In the genomic region with DNA sequence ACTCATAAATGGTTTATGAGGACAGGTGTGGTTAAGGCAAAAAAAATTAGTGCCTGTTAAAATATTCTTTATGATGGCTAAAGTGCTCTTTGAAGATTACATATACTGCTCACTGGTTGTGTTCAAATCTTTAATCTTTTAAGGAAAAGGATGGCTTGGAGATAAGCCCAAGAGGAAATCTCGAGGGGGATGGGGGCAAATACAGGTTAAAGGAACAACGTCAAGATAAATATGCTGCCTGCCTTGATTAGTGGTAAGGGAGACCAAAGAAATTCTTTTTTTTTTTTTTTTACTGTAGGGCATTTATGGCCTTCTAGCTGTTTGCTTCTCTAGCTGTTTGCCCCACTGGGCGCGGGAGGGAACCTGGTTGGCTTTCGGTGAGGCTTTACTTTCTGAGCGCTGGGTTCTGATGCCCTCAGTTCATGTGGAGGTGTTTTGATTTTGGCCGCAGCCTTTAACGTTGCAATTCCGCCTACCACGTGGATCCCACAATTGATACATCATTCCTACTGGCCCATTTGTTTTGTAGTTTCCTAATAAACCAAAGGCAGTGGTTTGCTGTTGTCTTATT, we compare ENCODE assay signal across 13 cellular contexts. TPM values are rescaled to one million over a fixed set of nuclear protein-coding genes. Genes with fewer than 3 reads are reported as not detected.
DNase-seq lines count a peak whose midpoint lies in the region; ATAC-seq, FAIRE-seq and TF ChIP-seq lines count a peak whose summit lies in the region.
"Had no signal": no experiment of that assay in that cellular context is flagged by ENCODE, and none has a peak within 500 bp of the region (broad histone marks: within the 10 kb centered on the region; RNA-seq: fewer than 3 reads in every experiment).

No MANE protein-coding gene starts in this region.

- DNase-seq in CD14-positive monocyte (ENCODE audit: low spot score) = no peak
- DNase-seq in GM23338 (ENCODE audit: low spot score) = no peak
- no peak for DNase-seq in GM12878 (ENCODE audit: low read depth, low spot score)
- no peak for DNase-seq in naive thymus-derived CD4-positive, alpha-beta T cell
- no peak for DNase-seq in CD1c-positive myeloid dendritic cell (ENCODE audit: extremely low spot score)
- DNase-seq in stimulated activated CD4-positive, alpha-beta T cell treated with anti-CD3 and anti-CD28 coated beads, Interleukin-2, amount 100 ng/mL, for 48 hours = no peak
- DNase-seq: mammary epithelial cell; NCI-H1417; stimulated activated CD4-positive, alpha-beta T cell treated with anti-CD3 and anti-CD28 coated beads, Interleukin-4, amount 100 ng/mL, for 24 hours; stimulated activated naive CD4-positive, alpha-beta T cell had no signal

- no peak for TF ChIP-seq POLR2A in GM12878 (IDR thresholded peaks at IDR 0.05; ENCODE audit: low read depth, low read length)

- no peak overlapping the region for H2AFZ ChIP-seq in GM23338
- H2AFZ ChIP-seq in GM12878 (ENCODE audit: control insufficient read depth, low read depth, low read length) = no peak overlapping the region

- no peak for TF ChIP-seq CTCF in CD14-positive monocyte (IDR thresholded peaks at IDR 0.05)
- no peak for TF ChIP-seq CTCF in GM23338 (conservative IDR thresholded peaks at IDR 0.05; ENCODE audit: low read depth in 2 of 2)
- no peak for TF ChIP-seq CTCF in GM12878 (IDR thresholded peaks at IDR 0.05 in 2 of 3, conservative IDR thresholded peaks at IDR 0.05 in 1 of 3; ENCODE audit: control insufficient read depth in 2 of 3, extremely low read depth in 1 of 3, insufficient read depth in 1 of 3, low read depth in 3 of 3, low read length in 3 of 3)

- BruUV-seq in GM12878 (replicated peaks; lab: Mats Ljungman, UMichigan) = no TSS peak

- peaks cover 37% of the 10 kb centered on the region for H3F3A ChIP-seq in GM23338 (replicated peaks; ENCODE audit: low read depth)

- H4K20me1 ChIP-seq in GM23338 (replicated peaks; ENCODE audit: insufficient read depth) (peaks cover 52% of the 10 kb centered on the region), GM12878 (ENCODE audit: control insufficient read depth, insufficient read depth) (peaks cover 29% of the 10 kb centered on the region)

- H3K4me3 Mint-ChIP-seq in CD14-positive monocyte (peak overlapping the region; percentile 68 to 79), GM23338 (peak overlapping the region; percentile 26; the same call in 2 of the 3 replicates)
- H3K4me3 Mint-ChIP-seq in naive thymus-derived CD4-positive, alpha-beta T cell = peak overlapping the region in 6 of 10 donors; percentile 8 to 72 (median 38)

- POLR2A ChIA-PET in GM12878 (lab: Charles Lee) = interaction anchor here (1.0 to 12.1 kb wide), 5 partner anchors 11 to 135 kb away, joined by 3 to 180 read pairs (median 6); no protein-coding TSS in a partner anchor
- POLR2A ChIA-PET in naive thymus-derived CD4-positive, alpha-beta T cell (lab: Charles Lee) = interaction anchor here (0.6 to 1.2 kb wide), 7 partner anchors 28 to 405 kb away, joined by 3 to 5 read pairs (median 3); no protein-coding TSS in a partner anchor

- H3K4me2 ChIP-seq in GM23338 = no peak overlapping the region
- H3K4me2 ChIP-seq in GM12878 (ENCODE audit: control insufficient read depth, insufficient read depth) = peak overlapping the region; percentile 54

- H3K36me3 Mint-ChIP-seq in CD14-positive monocyte (peaks cover 49 to 60% of the 10 kb centered on the region in 2 donors), GM23338 (ENCODE audit: low read depth) (peaks cover 99% of the 10 kb centered on the region)
- H3K36me3 Mint-ChIP-seq in naive thymus-derived CD4-positive, alpha-beta T cell = peaks cover 12 to 79% (median 32%) of the 10 kb centered on the region in 5 donors

- no peak for TF ChIP-seq RAD21 in GM12878 (IDR thresholded peaks at IDR 0.05; ENCODE audit: insufficient read depth, low read depth, low read length)

- intact Hi-C loops in CD14-positive monocyte (cut with micrococcal nuclease) = loop anchor here (2.0 to 5.0 kb wide), 5 partner anchors 172 to 394 kb away; no protein-coding TSS in a partner anchor
- intact Hi-C loops in GM12878 (cut with micrococcal nuclease; ENCODE audit: unreplicated experiment) = loop anchor here (10.0 kb wide), 1 partner anchor 314 kb away; no protein-coding TSS in a partner anchor
- intact Hi-C loops in naive thymus-derived CD4-positive, alpha-beta T cell (cut with micrococcal nuclease) = no loop called here

- CTCF ChIA-PET in GM12878 (lab: Yijun Ruan, JAX) = interaction anchor here (1.0 to 13.0 kb wide), 12 partner anchors 11 to 395 kb away, joined by 3 to 184 read pairs (median 18); no protein-coding TSS in a partner anchor
- CTCF ChIA-PET in naive thymus-derived CD4-positive, alpha-beta T cell (lab: Charles Lee) = interaction anchor here (0.6 to 7.3 kb wide), 11 partner anchors 11 to 394 kb away, joined by 3 to 102 read pairs (median 27); no protein-coding TSS in a partner anchor

- RAD21 ChIA-PET in GM12878 (lab: Charles Lee; ENCODE audit: unreplicated experiment) = interaction anchor here (0.6 to 5.7 kb wide), 7 partner anchors 10 to 394 kb away, joined by 3 to 93 read pairs (median 10); no protein-coding TSS in a partner anchor

- H3K79me2 ChIP-seq in GM23338 (replicated peaks; ENCODE audit: insufficient read depth) = peaks cover 95% of the 10 kb centered on the region
- H3K79me2 ChIP-seq in GM12878 (ENCODE audit: control insufficient read depth, insufficient read depth, low read length) = peaks cover 95% of the 10 kb centered on the region

- H3K9me3 Mint-ChIP-seq in CD14-positive monocyte (peaks cover 0 to 2% (median 0%) of the 10 kb centered on the region in 7 donors), GM23338 (no peaks in the 10 kb centered on the region; the same call in 1 of the 3 replicates)
- H3K9me3 Mint-ChIP-seq in naive thymus-derived CD4-positive, alpha-beta T cell = peaks cover 0 to 3% (median 0%) of the 10 kb centered on the region in 11 donors

- in situ Hi-C loops in GM12878 (cut with MboI) = loop anchor here (5.0 to 10.0 kb wide), 4 partner anchors 134 to 392 kb away; no protein-coding TSS in a partner anchor

- H3K4me3 ChIP-seq in GM23338 (no peak overlapping the region), GM12878 (peak overlapping the region; percentile 99; the same call in 1 of the 2 replicates)
- no peak overlapping the region for H3K4me3 ChIP-seq in naive thymus-derived CD4-positive, alpha-beta T cell (ENCODE audit: low read length)
- H3K4me3 ChIP-seq: cardiac muscle cell had no signal

- no peak overlapping the region for H3K9ac ChIP-seq in GM12878 (ENCODE audit: control insufficient read depth, insufficient read depth, low read length)

- peak overlapping the region; percentile 50; the same call in 1 of the 2 replicates for H3K27ac ChIP-seq in GM23338 (ENCODE audit: low read depth)
- H3K27ac ChIP-seq in GM12878 (ENCODE audit: control insufficient read depth, insufficient read depth) = no peak overlapping the region
- H3K27ac ChIP-seq in naive thymus-derived CD4-positive, alpha-beta T cell (ENCODE audit: low read depth, low read length) = peak overlapping the region; percentile 48

- H3K36me3 ChIP-seq in GM23338 (ENCODE audit: insufficient read depth) (peaks cover 71% of the 10 kb centered on the region), GM12878 (ENCODE audit: control insufficient read depth in 2 of 2, insufficient read depth in 2 of 2, low read length in 1 of 2) (peaks cover 46 to 54% of the 10 kb centered on the region in 2 experiments)
- H3K36me3 ChIP-seq in naive thymus-derived CD4-positive, alpha-beta T cell (ENCODE audit: control insufficient read depth in 2 of 3, insufficient read depth in 3 of 3, low read length in 3 of 3) = peaks cover 26 to 80% (median 47%) of the 10 kb centered on the region in 3 experiments

- H3K9me3 ChIP-seq in GM12878 (replicated peaks; ENCODE audit: control insufficient read depth, insufficient read depth, low read length) = no peaks in the 10 kb centered on the region
- H3K9me3 ChIP-seq in naive thymus-derived CD4-positive, alpha-beta T cell (ENCODE audit: control insufficient read depth in 2 of 3, low read length in 3 of 3) = no peaks in the 10 kb centered on the region

- H3K27ac Mint-ChIP-seq in CD14-positive monocyte (peak overlapping the region in 4 of 7 donors; percentile 63 to 90 (median 76)), GM23338 (peak overlapping the region; percentile 74; the same call in 1 of the 2 replicates)
- peak overlapping the region; percentile 6 to 98 (median 80) for H3K27ac Mint-ChIP-seq in naive thymus-derived CD4-positive, alpha-beta T cell

- H3K4me1 Mint-ChIP-seq in CD14-positive monocyte (peaks cover 46% of the 10 kb centered on the region), GM23338 (peaks cover 64% of the 10 kb centered on the region)
- peaks cover 48 to 85% (median 73%) of the 10 kb centered on the region in 7 donors for H3K4me1 Mint-ChIP-seq in naive thymus-derived CD4-positive, alpha-beta T cell

- H3K27me3 Mint-ChIP-seq in CD14-positive monocyte (ENCODE audit: low read depth in 3 of 3) = peaks cover 8 to 22% (median 19%) of the 10 kb centered on the region in 3 donors
- peaks cover 32% of the 10 kb centered on the region for H3K27me3 Mint-ChIP-seq in GM23338 (ENCODE audit: insufficient read depth, low read depth, poor library complexity)
- no peaks in the 10 kb centered on the region for H3K27me3 Mint-ChIP-seq in naive thymus-derived CD4-positive, alpha-beta T cell

- ATAC-seq in GM23338 (no peak), GM12878 (no peak), HG02759 (IDR thresholded peaks at IDR 0.05; ENCODE audit: unreplicated experiment) (no peak), HG03175 (IDR thresholded peaks at IDR 0.05; ENCODE audit: unreplicated experiment) (no peak)
- no peak for ATAC-seq in naive thymus-derived CD4-positive, alpha-beta T cell

- SMC1A ChIA-PET in GM12878 (lab: Charles Lee; ENCODE audit: uncharacterized antibody, unreplicated experiment) = interaction anchor here (0.9 to 14.5 kb wide), 11 partner anchors 10 to 394 kb away, joined by 3 to 344 read pairs (median 12); no protein-coding TSS in a partner anchor

- H3K27me3 ChIP-seq in GM23338 (ENCODE audit: insufficient read depth) (no peaks in the 10 kb centered on the region; the same call in 1 of the 2 replicates), GM12878 (replicated peaks in 1 of 2; ENCODE audit: control insufficient read depth in 2 of 2, insufficient read depth in 2 of 2, low read length in 1 of 2) (no peaks in the 10 kb centered on the region)
- no peaks in the 10 kb centered on the region for H3K27me3 ChIP-seq in naive thymus-derived CD4-positive, alpha-beta T cell (ENCODE audit: control insufficient read depth in 2 of 2, insufficient read depth in 2 of 2, low read length in 2 of 2)
- H3K27me3 ChIP-seq: cardiac muscle cell had no signal

- FAIRE-seq in GM12878 (lab: Jason Lieb, UNC) = no peak

- H3K4me1 ChIP-seq in GM23338 (ENCODE audit: insufficient read depth) (peaks cover 30% of the 10 kb centered on the region), GM12878 (ENCODE audit: control insufficient read depth, insufficient read depth, low read length) (peaks cover 22% of the 10 kb centered on the region)
- H3K4me1 ChIP-seq in naive thymus-derived CD4-positive, alpha-beta T cell (ENCODE audit: control insufficient read depth in 2 of 2, insufficient read depth in 2 of 2, low read length in 2 of 2) = peaks cover 34 to 56% of the 10 kb centered on the region in 2 donors

- WGBS in GM12878 (ENCODE audit: insufficient coverage, insufficient replicate concordance, low lambda C conversion rate, missing lambda C conversion rate) = 91% methylated on average over 10 of the region's 10 CpGs

- no peak for TF ChIP-seq EP300 in GM12878 (IDR thresholded peaks at IDR 0.05; ENCODE audit: borderline replicate concordance in 1 of 2, control insufficient read depth in 1 of 2, low read depth in 2 of 2, low read length in 2 of 2)

- H3K9me2 ChIP-seq in GM23338 (ENCODE audit: insufficient read depth) = no peaks in the 10 kb centered on the region

RNA-seq across cellular contexts. Expression of a gene that starts 5.6 kb away (rescaled TPM):
- 1 to 10 TPM; 3.6 to 3.9 TPM for polyA plus RNA-seq in CD14-positive monocyte
- 208 and 224 TPM in 2 replicates for total RNA-seq in GM23338 (2014; rRNA removed; shearing (Covaris generic))
- 70.1 and 75.6 TPM in 2 replicates for polyA plus RNA-seq in GM23338 (2016; fragmentation: Nextera tagmentation; extraction: Ambion mirVana)
- 335 and 378 TPM in 2 replicates for total RNA-seq in GM12878 (2013; cell fraction: nucleolus; rRNA removed)
- total RNA-seq in GM12878 (2014; rRNA removed) = 141 and 159 TPM in 2 replicates
- 162 and 163 TPM in 2 replicates for total RNA-seq in GM12878 (2014; rRNA removed; fragmentation: Illumina TruSeq; extraction: Trizol)
- 248 and 260 TPM in 2 replicates for total RNA-seq in GM12878 (2021)
- polyA plus RNA-seq in GM12878 (2011; ENCODE audit: low read depth) = 36.8 TPM
- polyA plus RNA-seq in GM12878 (2011; rRNA removed) = 256 and 263 TPM in 2 replicates
- polyA plus RNA-seq in GM12878 (2011; cell fraction: cytosol; rRNA removed) = 171 and 198 TPM in 2 replicates
- polyA plus RNA-seq in GM12878 (2011; cell fraction: nucleus; rRNA removed) = 186 and 241 TPM in 2 replicates
- 55.9 and 67.6 TPM in 2 replicates for polyA plus RNA-seq in GM12878 (2012)
- 37.5 and 44.7 TPM in 2 replicates for polyA plus RNA-seq in GM12878 (2014; fragmentation: Illumina TruSeq; extraction: Trizol)
- polyA plus RNA-seq in GM12878 (2014; fragmentation: Nextera tagmentation; extraction: Ambion mirVana) = 100 to 1,000 TPM in 1 of 2 experiments, 10 to 100 TPM in 1; 30.1 to 100 TPM
- 73.6 and 78.9 TPM in 2 replicates for polyA plus RNA-seq in GM12878 (2014; rRNA removed)
- 100 to 1,000 TPM; 183 to 200 TPM for polyA plus RNA-seq in GM12878 (2016; fragmentation: Nextera tagmentation; extraction: Ambion mirVana)
- 651 and 710 TPM in 2 replicates for polyA minus RNA-seq in GM12878 (2011; rRNA and poly(A)+ RNA removed)
- 245 and 274 TPM in 2 replicates for polyA minus RNA-seq in GM12878 (2011; cell fraction: cytosol; rRNA and poly(A)+ RNA removed)
- 123 and 187 TPM in 2 replicates for polyA minus RNA-seq in GM12878 (2011; cell fraction: nucleus; rRNA and poly(A)+ RNA removed)
- 100 to 1,000 TPM in 3 of 5 experiments, 10 to 100 TPM in 2; 95.7 to 659 (median 125) TPM for total RNA-seq in naive thymus-derived CD4-positive, alpha-beta T cell
- 10 to 100 TPM; 57.3 to 65.1 TPM for polyA plus RNA-seq in naive thymus-derived CD4-positive, alpha-beta T cell

RNA-seq across cellular contexts. Expression of a gene that starts 41.8 kb away (rescaled TPM):
- polyA plus RNA-seq in CD14-positive monocyte (10 to 100 TPM; 11.0 to 16.0 TPM), GM23338 (2016; fragmentation: Nextera tagmentation; extraction: Ambion mirVana) (9.3 and 13.3 TPM in 2 replicates), GM12878 (2011; rRNA removed) (10.1 and 39.4 TPM in 2 replicates), GM12878 (2014; fragmentation: Illumina TruSeq; extraction: Trizol) (18.9 and 21.8 TPM in 2 replicates), GM12878 (2014; fragmentation: Nextera tagmentation; extraction: Ambion mirVana) (10 to 100 TPM; 32.9 to 45.7 TPM), GM12878 (2014; rRNA removed) (14.1 and 15.9 TPM in 2 replicates), GM12878 (2016; fragmentation: Nextera tagmentation; extraction: Ambion mirVana) (10 to 100 TPM; 39.0 to 40.6 TPM)
- total RNA-seq in GM23338 (2014; rRNA removed; shearing (Covaris generic)) = 10.4 and 17.0 TPM in 2 replicates
- total RNA-seq in GM12878 (2013; cell fraction: nucleolus; rRNA removed) = 3.7 and 4.3 TPM in 2 replicates
- total RNA-seq in GM12878 (2014; rRNA removed) (8.7 and 10.6 TPM in 2 replicates), GM12878 (2014; rRNA removed; fragmentation: Illumina TruSeq; extraction: Trizol) (10.4 and 10.7 TPM in 2 replicates), GM12878 (2021) (7.6 and 11.5 TPM in 2 replicates)
- 5.8 TPM for polyA plus RNA-seq in GM12878 (2011; ENCODE audit: low read depth)
- 4.1 and 5.4 TPM in 2 replicates for polyA plus RNA-seq in GM12878 (2011; cell fraction: cytosol; rRNA removed)
- polyA plus RNA-seq in GM12878 (2011; cell fraction: nucleus; rRNA removed) = 3.6 and 4.6 TPM in 2 replicates
- polyA plus RNA-seq in GM12878 (2012) = 7.6 and 8.1 TPM in 2 replicates
- 2.7 and 3.1 TPM in 2 replicates for polyA minus RNA-seq in GM12878 (2011; rRNA and poly(A)+ RNA removed)
- 0.67 and 1.2 TPM in 2 replicates for polyA minus RNA-seq in GM12878 (2011; cell fraction: cytosol; rRNA and poly(A)+ RNA removed)
- 2.2 and 5.0 TPM in 2 replicates for polyA minus RNA-seq in GM12878 (2011; cell fraction: nucleus; rRNA and poly(A)+ RNA removed)
- 10 to 100 TPM in 3 of 5 experiments, 1 to 10 TPM in 2; 7.1 to 15.8 (median 11.1) TPM for total RNA-seq in naive thymus-derived CD4-positive, alpha-beta T cell
- 1 to 10 TPM; 4.4 to 6.6 TPM for polyA plus RNA-seq in naive thymus-derived CD4-positive, alpha-beta T cell

Comparison
In these comparisons a context has a peak if more than half of its experiments do, and no peak if none do; other contexts are left out.
1. RNA of a gene that starts 5.6 kb away (polyA plus RNA-seq): 30.1 to 263 TPM in GM12878, 70.1 to 75.6 TPM in GM23338 and 57.3 to 65.1 TPM in naive thymus-derived CD4-positive, alpha-beta T cell; 3.6 to 3.9 TPM in CD14-positive monocyte; every median in the first group is over 4 times any median in the second.
2. intact Hi-C loops: an anchor here in CD14-positive monocyte (2.0 to 5.0 kb wide) and GM12878 (10.0 kb wide); none called in naive thymus-derived CD4-positive, alpha-beta T cell.
3. Peak in every context shown above with its lines, with median percentiles within 50 percentile points of each other: H3K27ac Mint-ChIP-seq and H3K4me3 Mint-ChIP-seq.